In the genomic region with DNA sequence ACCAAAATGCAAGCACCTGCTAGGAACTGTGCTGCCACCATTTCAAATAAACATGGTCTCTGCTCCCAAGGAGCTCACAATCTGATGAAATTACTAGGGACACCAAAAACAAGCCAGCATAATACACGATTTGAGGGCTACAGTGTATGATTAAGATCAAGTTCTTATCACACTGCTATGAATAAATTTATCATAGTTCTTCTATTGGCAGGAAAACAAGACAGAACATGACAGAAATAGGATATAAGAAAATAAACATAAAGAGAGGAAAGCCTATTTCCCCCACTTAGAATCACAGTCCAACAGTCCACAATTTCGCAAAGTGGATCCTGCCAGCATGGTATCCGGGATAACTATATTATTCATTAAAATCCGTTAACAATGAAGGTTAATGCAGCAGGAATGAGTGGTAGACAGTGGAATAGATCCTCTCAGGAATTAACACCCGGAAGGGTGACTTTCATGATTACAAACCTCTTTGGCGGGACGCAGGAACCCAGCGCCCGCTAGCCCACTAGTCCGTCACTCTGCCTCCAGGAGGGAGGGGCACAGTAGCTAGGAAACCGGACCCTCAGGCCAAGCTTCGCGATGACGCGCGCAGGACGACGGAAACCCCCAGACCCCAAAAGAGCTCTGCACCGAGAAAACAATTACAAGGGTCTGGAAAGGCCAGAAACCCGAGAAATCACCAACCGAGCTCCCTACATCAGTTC, we compare ENCODE assay signal across 8 cellular contexts. TPM values are rescaled to one million over a fixed set of nuclear protein-coding genes. Genes with fewer than 3 reads are reported as not detected.
A peak's percentile ranks its signal among the peaks of the same experiment; 100 is the strongest.
DNase-seq lines count a peak whose midpoint lies in the region; ATAC-seq and TF ChIP-seq lines count a peak whose summit lies in the region.

No MANE protein-coding gene starts in this region.

- in situ Hi-C loops in KBM-7 (cut with MboI; ENCODE audit: low pct_unique_long_range_greater_than_20kb, low sequenced_read_pairs) = no loop called here

- peak; percentile 86 for DNase-seq in DMS79 (lab: John Stamatoyannopoulos, UW)
- peak; percentile 39 for DNase-seq in SW480 (ENCODE audit: low spot score)
- DNase-seq in esophagus squamous epithelium (lab: John Stamatoyannopoulos, UW) = no peak
- DNase-seq in natural killer cell treated with Interleukin-12 subunit alpha and Interleukin-12 subunit beta and Interleukin-15 and Interleukin-18, amount 100 ng/mL, for 72 hours (ENCODE audit: low spot score) = no peak
- no peak for DNase-seq in KBM-7
- DNase-seq in activated CD4-positive, alpha-beta T cell treated with anti-CD3 and anti-CD28 coated beads, Interleukin-2, amount 50 U/mL, for 48 hours = no peak

- peak in 1 of 6 experiments; percentile 1 for TF ChIP-seq CTCF in esophagus squamous epithelium (IDR thresholded peaks at IDR 0.05)

- H3K9me3 Mint-ChIP-seq in natural killer cell treated with Interleukin-12 subunit alpha and Interleukin-12 subunit beta and Interleukin-15 and Interleukin-18, amount 100 ng/mL, for 72 hours = no peaks in the 10 kb centered on the region

- H3K9me3 ChIP-seq in esophagus squamous epithelium = no peaks in the 10 kb centered on the region

- peaks cover 5 to 37% (median 10%) of the 10 kb centered on the region in 3 donors for H3K4me1 ChIP-seq in esophagus squamous epithelium

- intact Hi-C loops in esophagus squamous epithelium (cut with DNase I) = no loop called here

- WGBS in esophagus squamous epithelium, 2 donors = 0 to 2% methylated on average over 5 to 6 of the region's 21 CpGs

- peaks cover 0 to 7% (median 0%) of the 10 kb centered on the region in 3 donors for H3K36me3 ChIP-seq in esophagus squamous epithelium

- H3K27me3 ChIP-seq in esophagus squamous epithelium = no peaks in the 10 kb centered on the region

- H3K27me3 Mint-ChIP-seq in natural killer cell treated with Interleukin-12 subunit alpha and Interleukin-12 subunit beta and Interleukin-15 and Interleukin-18, amount 100 ng/mL, for 72 hours = no peaks in the 10 kb centered on the region

- peaks cover 11% of the 10 kb centered on the region for H3K36me3 Mint-ChIP-seq in natural killer cell treated with Interleukin-12 subunit alpha and Interleukin-12 subunit beta and Interleukin-15 and Interleukin-18, amount 100 ng/mL, for 72 hours

- H3K4me3 Mint-ChIP-seq in natural killer cell treated with Interleukin-12 subunit alpha and Interleukin-12 subunit beta and Interleukin-15 and Interleukin-18, amount 100 ng/mL, for 72 hours = peak overlapping the region; percentile 92

- H3K27ac Mint-ChIP-seq in natural killer cell treated with Interleukin-12 subunit alpha and Interleukin-12 subunit beta and Interleukin-15 and Interleukin-18, amount 100 ng/mL, for 72 hours = peak overlapping the region; percentile 85 to 88

- ATAC-seq in GM19468 (IDR thresholded peaks at IDR 0.05; ENCODE audit: extremely low read depth, unreplicated experiment) (peak; percentile 51), HG03520 (IDR thresholded peaks at IDR 0.05; ENCODE audit: unreplicated experiment) (peak; percentile 24)
- ATAC-seq in natural killer cell treated with Interleukin-12 subunit alpha and Interleukin-12 subunit beta and Interleukin-15 and Interleukin-18, amount 100 ng/mL, for 72 hours = peak; percentile 43 to 52

- peak overlapping the region; percentile 90 to 96 (median 95) for H3K27ac ChIP-seq in esophagus squamous epithelium

- peak overlapping the region; percentile 79 to 97 (median 89) for H3K4me3 ChIP-seq in esophagus squamous epithelium

- peaks cover 30 to 55% of the 10 kb centered on the region in 2 donors for H3K4me1 Mint-ChIP-seq in natural killer cell treated with Interleukin-12 subunit alpha and Interleukin-12 subunit beta and Interleukin-15 and Interleukin-18, amount 100 ng/mL, for 72 hours (ENCODE audit: low read depth in 2 of 2)

- TF ChIP-seq POLR2A in esophagus squamous epithelium (IDR thresholded peaks at IDR 0.05) = no peak

RNA-seq across cellular contexts. Expression of gene CCDC82, which starts 0.7 kb away (rescaled TPM):
- 10 to 100 TPM in 2 of 4 donors, 1 to 10 TPM in 2; 8.8 to 18.7 (median 10.0) TPM for total RNA-seq in esophagus squamous epithelium
- total RNA-seq in natural killer cell treated with Interleukin-12 subunit alpha and Interleukin-12 subunit beta and Interleukin-15 and Interleukin-18, amount 100 ng/mL, for 72 hours = 10 to 100 TPM; 29.1 to 51.7 TPM

RNA-seq across cellular contexts. Expression of gene JRKL, which starts 0.8 kb away (rescaled TPM):
- total RNA-seq in esophagus squamous epithelium = 1 to 10 TPM; 4.3 to 6.1 (median 4.6) TPM
- 1 to 10 TPM; 8.8 to 9.4 TPM for total RNA-seq in natural killer cell treated with Interleukin-12 subunit alpha and Interleukin-12 subunit beta and Interleukin-15 and Interleukin-18, amount 100 ng/mL, for 72 hours

RNA-seq across cellular contexts. Expression of gene MAML2, which starts 46.1 kb away (rescaled TPM):
- 10 to 100 TPM in 1 of 4 donors, 1 to 10 TPM in 3; 4.7 to 21.7 (median 7.3) TPM for total RNA-seq in esophagus squamous epithelium
- total RNA-seq in natural killer cell treated with Interleukin-12 subunit alpha and Interleukin-12 subunit beta and Interleukin-15 and Interleukin-18, amount 100 ng/mL, for 72 hours = 10 to 100 TPM; 15.9 to 21.9 TPM

Comparison
In these comparisons a context has a peak if more than half of its experiments do, and no peak if none do; other contexts are left out.
1. DNase-seq: peak in DMS79 (single experiment) and SW480 (single experiment); none in esophagus squamous epithelium (single experiment), natural killer cell treated with Interleukin-12 subunit alpha and Interleukin-12 subunit beta and Interleukin-15 and Interleukin-18, amount 100 ng/mL, for 72 hours (single experiment), KBM-7 (single experiment) and activated CD4-positive, alpha-beta T cell treated with anti-CD3 and anti-CD28 coated beads, Interleukin-2, amount 50 U/mL, for 48 hours (0 of 2).
2. Peak in every context shown above with its lines, with median percentiles within 50 percentile points of each other: ATAC-seq.